ENCODE assay signal across 26 cellular contexts in the genomic region with DNA sequence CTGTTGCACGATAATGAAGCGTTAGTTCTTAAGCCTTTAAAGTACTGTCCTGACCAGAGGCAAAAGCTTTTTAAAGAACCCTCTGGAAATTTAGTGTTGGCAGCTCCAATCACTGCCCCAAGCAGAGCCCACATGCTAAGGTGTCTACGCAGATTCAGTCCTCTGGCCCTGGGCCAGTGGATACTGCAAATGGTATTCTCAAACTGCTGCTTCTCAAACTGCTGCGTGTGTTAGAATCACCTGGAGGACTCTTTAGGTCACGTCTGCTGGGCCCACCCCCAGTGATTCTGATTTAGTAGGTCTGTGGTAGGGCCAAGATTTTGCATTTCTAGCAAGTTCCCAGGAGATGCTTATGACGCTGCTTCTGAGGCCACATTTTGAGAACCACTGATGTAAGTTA.
"Had no signal": no experiment of that assay in that cellular context is flagged by ENCODE, and none has a peak within 500 bp of the region (broad histone marks: within the 10 kb centered on the region; RNA-seq: fewer than 3 reads in every experiment).

No MANE protein-coding gene starts in this region.

- H3K27ac ChIP-seq: epithelial cell of prostate, esophagus squamous epithelium, heart right ventricle, lower lobe of right lung, sigmoid colon had no signal

- H3K4me3 ChIP-seq: esophagus squamous epithelium, heart right ventricle, lower lobe of right lung, sigmoid colon had no signal

- H3K4me1 Mint-ChIP-seq: activated T-helper 17 cell treated with anti-CD3 and anti-CD28 coated beads, Interleukin-2, amount 50 U/mL, for 72 hours; stimulated activated memory B cell treated with anti-CD40 and anti-IgM and Interleukin-4, amounts not matched to agents 10 μg/mL and 1 μg/mL and 100 μg/mL, for 72 hours; stimulated activated naive CD8-positive, alpha-beta T cell treated with anti-CD3 and anti-CD28 coated beads, Interleukin-15, amount 100 ng/mL, for 72 hours; T-helper 17 cell had no signal

- H3K4me1 ChIP-seq: heart right ventricle, lower lobe of right lung, sigmoid colon had no signal

- ATAC-seq: activated CD8-positive, alpha-beta T cell treated with anti-CD3 and anti-CD28 coated beads for 36 hours; activated T-cell treated with anti-CD3 and anti-CD28 coated beads, Interleukin-2, amount 50 U/mL, for 4 hours; activated T-helper 17 cell treated with anti-CD3 and anti-CD28 coated beads, Interleukin-2, amount 50 U/mL, for 72 hours; heart right ventricle; left lobe of liver; lower lobe of right lung; stimulated activated memory B cell treated with anti-CD40 and anti-IgM and Interleukin-4, amounts not matched to agents 10 μg/mL and 1 μg/mL and 100 μg/mL, for 72 hours; stimulated activated naive CD8-positive, alpha-beta T cell treated with anti-CD3 and anti-CD28 coated beads, Interleukin-15, amount 100 ng/mL, for 72 hours; T-helper 17 cell had no signal

- H3K4me3 Mint-ChIP-seq: activated CD8-positive, alpha-beta T cell treated with anti-CD3 and anti-CD28 coated beads for 36 hours; activated T-cell treated with anti-CD3 and anti-CD28 coated beads, Interleukin-2, amount 50 U/mL, for 4 hours; activated T-helper 17 cell treated with anti-CD3 and anti-CD28 coated beads, Interleukin-2, amount 50 U/mL, for 72 hours; dendritic cell treated with granulocyte-macrophage colony-stimulating factor and Interleukin-4, amounts not matched to agents 40 ng/mL and 50 ng/mL, for 4 days; nephron; stimulated activated memory B cell treated with anti-CD40 and anti-IgM and Interleukin-4, amounts not matched to agents 10 μg/mL and 1 μg/mL and 100 μg/mL, for 72 hours; stimulated activated naive CD8-positive, alpha-beta T cell treated with anti-CD3 and anti-CD28 coated beads, Interleukin-15, amount 100 ng/mL, for 72 hours; T-helper 17 cell had no signal

- H3K36me3 Mint-ChIP-seq: stimulated activated memory B cell treated with anti-CD40 and anti-IgM and Interleukin-4, amounts not matched to agents 10 μg/mL and 1 μg/mL and 100 μg/mL, for 72 hours had no signal

- H3K9me3 Mint-ChIP-seq: activated CD8-positive, alpha-beta T cell treated with anti-CD3 and anti-CD28 coated beads for 36 hours; activated T-cell treated with anti-CD3 and anti-CD28 coated beads, Interleukin-2, amount 50 U/mL, for 4 hours; activated T-helper 17 cell treated with anti-CD3 and anti-CD28 coated beads, Interleukin-2, amount 50 U/mL, for 72 hours; dendritic cell treated with granulocyte-macrophage colony-stimulating factor and Interleukin-4, amounts not matched to agents 40 ng/mL and 50 ng/mL, for 4 days; nephron; stimulated activated memory B cell treated with anti-CD40 and anti-IgM and Interleukin-4, amounts not matched to agents 10 μg/mL and 1 μg/mL and 100 μg/mL, for 72 hours had no signal

- H3K27ac Mint-ChIP-seq: activated CD8-positive, alpha-beta T cell treated with anti-CD3 and anti-CD28 coated beads for 36 hours; activated T-helper 17 cell treated with anti-CD3 and anti-CD28 coated beads, Interleukin-2, amount 50 U/mL, for 72 hours; dendritic cell treated with granulocyte-macrophage colony-stimulating factor and Interleukin-4, amounts not matched to agents 40 ng/mL and 50 ng/mL, for 4 days; nephron; progenitor cell of endocrine pancreas; stimulated activated memory B cell treated with anti-CD40 and anti-IgM and Interleukin-4, amounts not matched to agents 10 μg/mL and 1 μg/mL and 100 μg/mL, for 72 hours; T-helper 17 cell had no signal

- DNase-seq: activated CD4-positive, alpha-beta T cell treated with anti-CD3 and anti-CD28 coated beads for 1 hour; activated CD4-positive, alpha-beta T cell treated with anti-CD3 and anti-CD28 coated beads, Interleukin-2, amount 50 U/mL, for 1 hour; activated CD8-positive, alpha-beta T cell treated with anti-CD3 and anti-CD28 coated beads for 36 hours; activated gamma-delta T cell treated with Interleukin-2 at 50 U/mL for 16 hours; activated naive CD4-positive, alpha-beta T cell treated with anti-CD3 and anti-CD28 coated beads, Interleukin-2, amount 50 U/mL, for 16 hours; activated T-cell treated with anti-CD3 and anti-CD28 coated beads, Interleukin-2, amount 50 U/mL, for 4 hours; amniotic stem cell; central memory CD4-positive, alpha-beta T cell; esophagus squamous epithelium; heart right ventricle; lower lobe of right lung; sigmoid colon; small intestine; stimulated activated CD4-positive, alpha-beta T cell treated with anti-CD3 and anti-CD28 coated beads, Interleukin-1b, Interleukin-23, amount 100 ng/mL, for 48 hours; stimulated activated CD4-positive, alpha-beta T cell treated with anti-CD3 and anti-CD28 coated beads, Interleukin-4, amount 100 ng/mL, for 4 hours; stimulated activated CD8-positive, alpha-beta memory T cell treated with anti-CD3 and anti-CD28 coated beads, Interleukin-4, amount 100 ng/mL, for 48 hours; stimulated activated naive CD8-positive, alpha-beta T cell treated with anti-CD3 and anti-CD28 coated beads, Interleukin-15, amount 100 ng/mL, for 72 hours; T-helper 17 cell; T1000 had no signal

- H3K27me3 ChIP-seq: esophagus squamous epithelium, heart right ventricle, sigmoid colon had no signal

- H3K36me3 ChIP-seq: esophagus squamous epithelium, heart right ventricle, lower lobe of right lung, sigmoid colon had no signal

- H3K9me3 ChIP-seq: esophagus squamous epithelium, heart right ventricle, lower lobe of right lung, sigmoid colon had no signal

- H3K27me3 Mint-ChIP-seq: dendritic cell treated with granulocyte-macrophage colony-stimulating factor and Interleukin-4, amounts not matched to agents 40 ng/mL and 50 ng/mL, for 4 days; progenitor cell of endocrine pancreas had no signal
